ENCODE assay signal across 10 cellular contexts in genomic region chr22:36324414-36324813, GRCh38.
A peak's percentile ranks its signal among the peaks of the same experiment; 100 is the strongest.
DNase-seq lines count a peak whose midpoint lies in the region; ATAC-seq and TF ChIP-seq lines count a peak whose summit lies in the region.
"Had no signal": no experiment of that assay in that cellular context is flagged by ENCODE, and none has a peak within 500 bp of the region (broad histone marks: within the 10 kb centered on the region; RNA-seq: fewer than 3 reads in every experiment).

No MANE protein-coding gene starts in this region.

- TF ChIP-seq CTCF in dorsolateral prefrontal cortex (IDR thresholded peaks at IDR 0.05 in 54 of 56, conservative IDR thresholded peaks at IDR 0.05 in 2 of 56; ENCODE audit: low read depth in 1 of 56, partially characterized antibody in 56 of 56) (no peak), thoracic aorta (IDR thresholded peaks at IDR 0.05) (no peak)
- TF ChIP-seq CTCF in CD8-positive, alpha-beta T cell (IDR thresholded peaks at IDR 0.05): no peak

- H3K36me3 ChIP-seq in mucosa of rectum (ENCODE audit: control insufficient read depth in 2 of 2, insufficient read depth in 2 of 2, low read length in 2 of 2) (peaks cover 84 to 85% of the 10 kb centered on the region in 2 donors), thoracic aorta (peaks cover 64% of the 10 kb centered on the region)
- H3K36me3 ChIP-seq in CD8-positive, alpha-beta T cell (ENCODE audit: insufficient read depth, low read length): peaks cover 86% of the 10 kb centered on the region

- H3K9ac ChIP-seq in mucosa of rectum (ENCODE audit: low read depth in 1 of 2, low read length in 2 of 2): peak overlapping the region; percentile 35 to 39

- H3K27me3 Mint-ChIP-seq in T-helper 17 cell: no peaks in the 10 kb centered on the region
- no peaks in the 10 kb centered on the region for H3K27me3 Mint-ChIP-seq in CD8-positive, alpha-beta T cell (ENCODE audit: low read depth)

- H3K9me3 ChIP-seq in T-helper 17 cell (ENCODE audit: control insufficient read depth, low read length, poor library complexity, severe bottlenecking) (no peaks in the 10 kb centered on the region), mucosa of rectum (ENCODE audit: control insufficient read depth in 2 of 2, low read length in 2 of 2) (no peaks in the 10 kb centered on the region), thoracic aorta (no peaks in the 10 kb centered on the region)
- H3K9me3 ChIP-seq in CD8-positive, alpha-beta T cell (ENCODE audit: low read length): no peaks in the 10 kb centered on the region
- H3K9me3 ChIP-seq: mucosa of descending colon had no signal

- H3K4me3 Mint-ChIP-seq in T-helper 17 cell: no peak overlapping the region
- H3K4me3 Mint-ChIP-seq in CD8-positive, alpha-beta T cell: no peak overlapping the region

- H3K4me1 ChIP-seq in mucosa of rectum (ENCODE audit: control insufficient read depth in 2 of 2, insufficient read depth in 2 of 2, low read length in 2 of 2) (peaks cover 42 to 57% of the 10 kb centered on the region in 2 donors), thoracic aorta (ENCODE audit: control insufficient read depth in 1 of 2, low read depth in 2 of 2) (peaks cover 55 to 94% of the 10 kb centered on the region in 2 donors)
- H3K4me1 ChIP-seq in CD8-positive, alpha-beta T cell (ENCODE audit: insufficient read depth, low read length): peaks cover 25% of the 10 kb centered on the region

- H3K27ac ChIP-seq in dorsolateral prefrontal cortex (peak overlapping the region in 58 of 59 donors; percentile 60 to 99 (median 94)), mucosa of rectum (ENCODE audit: low read depth in 2 of 2, low read length in 2 of 2) (peak overlapping the region; percentile 86 to 95), thoracic aorta (peak overlapping the region; percentile 99 to 100)
- no peak overlapping the region for H3K27ac ChIP-seq in CD8-positive, alpha-beta T cell (ENCODE audit: low read depth, low read length)

- CTCF ChIA-PET in CD8-positive, alpha-beta T cell (lab: Charles Lee): interaction anchor here (0.9 to 8.3 kb wide), 6 partner anchors 23 to 155 kb away, joined by 3 to 57 read pairs (median 3); no protein-coding TSS in a partner anchor

- no peaks in the 10 kb centered on the region for H3K9me3 Mint-ChIP-seq in CD8-positive, alpha-beta T cell

- H3K36me3 Mint-ChIP-seq in T-helper 17 cell (ENCODE audit: low read depth): peaks cover 5% of the 10 kb centered on the region
- peaks cover 92% of the 10 kb centered on the region for H3K36me3 Mint-ChIP-seq in CD8-positive, alpha-beta T cell

- H3K27ac Mint-ChIP-seq in T-helper 17 cell: peak overlapping the region; percentile 53
- no peak overlapping the region for H3K27ac Mint-ChIP-seq in CD8-positive, alpha-beta T cell

- intact Hi-C loops in dorsolateral prefrontal cortex (cut with DNase I): no loop called here
- intact Hi-C loops in CD8-positive, alpha-beta T cell (cut with DNase I, micrococcal nuclease): no loop called here

- ATAC-seq in T-helper 17 cell: no peak
- ATAC-seq in thoracic aorta (ENCODE audit: insufficient number of reproducible peaks, low FRiP score, low read depth): no peak
- ATAC-seq in CD8-positive, alpha-beta T cell: no peak
- ATAC-seq in HG03045 (IDR thresholded peaks at IDR 0.05; ENCODE audit: unreplicated experiment): no peak

- H3K4me3 ChIP-seq in dorsolateral prefrontal cortex: peak overlapping the region in 3 of 59 donors; percentile 1 to 16 (median 5)
- H3K4me3 ChIP-seq in mucosa of rectum (ENCODE audit: low read length in 2 of 2): no peak overlapping the region
- H3K4me3 ChIP-seq in thoracic aorta: peak overlapping the region; percentile 37
- no peak overlapping the region for H3K4me3 ChIP-seq in CD8-positive, alpha-beta T cell (ENCODE audit: low read depth, low read length)
- H3K4me3 ChIP-seq: mucosa of descending colon had no signal

- H3K27me3 ChIP-seq in dorsolateral prefrontal cortex (no peaks in the 10 kb centered on the region), mucosa of rectum (ENCODE audit: control insufficient read depth in 2 of 2, insufficient read depth in 2 of 2, low read length in 2 of 2) (no peaks in the 10 kb centered on the region), thoracic aorta (replicated peaks; ENCODE audit: insufficient read depth) (no peaks in the 10 kb centered on the region)
- H3K27me3 ChIP-seq in CD8-positive, alpha-beta T cell (ENCODE audit: insufficient read depth, low read length): no peaks in the 10 kb centered on the region

- peaks cover 32% of the 10 kb centered on the region for H3K4me1 Mint-ChIP-seq in T-helper 17 cell
- peaks cover 34% of the 10 kb centered on the region for H3K4me1 Mint-ChIP-seq in CD8-positive, alpha-beta T cell (ENCODE audit: low read depth)

- POLR2A ChIA-PET in CD8-positive, alpha-beta T cell (lab: Charles Lee): no interaction called here

- no peak for DNase-seq in T-helper 17 cell
- peak in 2 of 10 donors; percentile 52 to 60 for DNase-seq in dorsolateral prefrontal cortex
- no peak for DNase-seq in thoracic aorta (ENCODE audit: low spot score)
- no peak for DNase-seq in GOT3 (lab: John Stamatoyannopoulos, UW)
- no peak for DNase-seq in CD8-positive, alpha-beta T cell
- DNase-seq: NCI-H1417, SHP77 treated with DMSO at 0.1 percent for 48 hours had no signal
